Comparison of ENCODE assay signal across 24 cellular contexts in the genomic region with DNA sequence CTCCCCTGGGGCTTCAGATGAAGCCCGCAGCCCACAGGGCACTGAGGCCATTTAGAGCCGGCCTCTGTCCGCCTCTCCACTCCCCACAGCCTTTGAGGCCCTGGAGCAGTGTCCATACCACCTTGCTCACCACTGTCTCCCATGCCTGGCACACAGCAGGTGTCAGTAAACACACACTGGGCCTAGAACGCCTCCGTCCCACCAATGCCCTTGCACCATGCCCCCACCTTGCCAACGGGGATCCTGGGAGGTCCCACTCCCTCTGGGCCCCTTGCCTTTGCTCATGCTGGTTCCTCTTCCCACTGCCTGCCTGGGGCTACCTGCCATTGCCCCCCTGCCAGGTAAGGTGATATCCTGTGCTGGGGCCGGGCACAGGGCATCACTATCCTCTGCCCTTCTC. TPM values are rescaled to one million over a fixed set of nuclear protein-coding genes. Genes with fewer than 3 reads are reported as not detected.
"Had no signal": no experiment of that assay in that cellular context is flagged by ENCODE, and none has a peak within 500 bp of the region (broad histone marks: within the 10 kb centered on the region; RNA-seq: fewer than 3 reads in every experiment).

No MANE protein-coding gene starts in this region.

- H3K4me1 ChIP-seq: left lung, psoas muscle had no signal

- DNase-seq: cortex of kidney; effector memory CD8-positive, alpha-beta T cell; hypothalamus; left lung; mesendoderm; midbrain; naive thymus-derived CD4-positive, alpha-beta T cell; nucleus accumbens; psoas muscle; right cardiac atrium; stimulated activated CD4-positive, alpha-beta T cell treated with anti-CD3 and anti-CD28 coated beads, Interleukin-12 subunit alpha, Interleukin-12 subunit beta, amount 100 ng/mL, for 4 hours; stimulated activated CD4-positive, alpha-beta T cell treated with anti-CD3 and anti-CD28 coated beads, Interleukin-1b, Interleukin-23, amount 100 ng/mL, for 48 hours; stimulated activated CD4-positive, alpha-beta T cell treated with anti-CD3 and anti-CD28 coated beads, Interleukin-4, amount 100 ng/mL, for 1 hour; stimulated activated CD8-positive, alpha-beta memory T cell treated with anti-CD3 and anti-CD28 coated beads, Interleukin-4, amount 100 ng/mL, for 48 hours; stimulated activated naive CD4-positive, alpha-beta T cell treated with Interleukin-2 at 50 U/mL for 16 hours; stomach; thyroid gland; trophoblast cell had no signal

- ATAC-seq: effector memory CD8-positive, alpha-beta T cell; left lung; naive thymus-derived CD4-positive, alpha-beta T cell; psoas muscle; right cardiac atrium had no signal

- H3K36me3 ChIP-seq: left lung, neural progenitor cell, thyroid gland, vagina had no signal

- FAIRE-seq: endometrium, frontal cortex, keratinocyte had no signal

- H3K27me3 ChIP-seq: neural progenitor cell, thyroid gland, vagina had no signal

- H3K9me3 ChIP-seq: left lung, psoas muscle, stomach, thyroid gland, vagina had no signal

- H3K4me3 ChIP-seq: left lung, neural progenitor cell, psoas muscle, skin epidermis, stomach, thyroid gland, vagina had no signal

- H3K27ac ChIP-seq: left lung, neural progenitor cell, psoas muscle, skin epidermis, stomach, thyroid gland, vagina had no signal

- H3K9ac ChIP-seq: neural progenitor cell had no signal

RNA-seq across cellular contexts. Expression of gene GFPT2, which starts 26.0 kb away (rescaled TPM):
- polyA plus RNA-seq: keratinocyte; naive thymus-derived CD4-positive, alpha-beta T cell had no signal
